In the genomic region with DNA sequence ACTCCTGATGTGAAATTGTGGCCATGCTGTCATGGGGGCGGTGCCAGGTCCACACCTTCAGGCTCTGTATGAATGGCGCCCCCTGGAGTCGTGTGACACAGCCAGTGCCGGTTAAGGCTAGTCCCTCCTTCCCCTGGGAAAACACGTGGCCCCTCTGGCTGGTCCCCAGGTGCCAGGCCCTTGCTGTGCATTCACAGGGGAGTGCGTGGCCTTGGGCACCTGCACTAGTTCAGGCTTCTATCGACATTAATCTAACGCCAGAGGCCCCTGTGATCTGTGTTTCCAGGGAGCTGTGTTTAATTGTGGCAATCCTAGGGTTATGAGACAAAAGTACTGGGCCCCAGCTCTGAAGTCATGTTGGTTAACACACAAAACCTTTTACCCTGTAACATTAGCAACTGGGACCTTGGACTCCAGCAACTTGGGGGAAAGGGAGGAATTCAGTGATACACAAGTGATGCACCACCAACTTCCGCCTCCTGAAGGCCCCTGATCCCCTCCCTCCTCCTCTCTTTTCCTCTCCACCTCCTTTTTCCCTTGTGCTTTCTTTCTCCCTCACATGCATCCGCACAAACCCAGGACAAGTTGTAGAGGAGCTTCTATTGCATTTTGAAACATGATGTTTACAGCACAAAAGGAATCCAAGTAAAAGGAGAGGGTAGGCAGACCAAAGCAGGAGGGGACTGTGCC, we compare ENCODE assay signal across 1 cellular context.
TF ChIP-seq lines count a peak whose summit lies in the region.

No MANE protein-coding gene starts in this region.

TF ChIP-seq in K562, 482 proteins besides CTCF, POLR2A, EP300 and RAD21 (continued from another document and continues in another):
- peak; percentile 61; the same call in 1 of the 2 replicates for TF ChIP-seq FOXK1 (CRISPR knock-in tag; IDR thresholded peaks at IDR 0.05; ENCODE audit: borderline replicate concordance)
- TF ChIP-seq, protein P1, sequence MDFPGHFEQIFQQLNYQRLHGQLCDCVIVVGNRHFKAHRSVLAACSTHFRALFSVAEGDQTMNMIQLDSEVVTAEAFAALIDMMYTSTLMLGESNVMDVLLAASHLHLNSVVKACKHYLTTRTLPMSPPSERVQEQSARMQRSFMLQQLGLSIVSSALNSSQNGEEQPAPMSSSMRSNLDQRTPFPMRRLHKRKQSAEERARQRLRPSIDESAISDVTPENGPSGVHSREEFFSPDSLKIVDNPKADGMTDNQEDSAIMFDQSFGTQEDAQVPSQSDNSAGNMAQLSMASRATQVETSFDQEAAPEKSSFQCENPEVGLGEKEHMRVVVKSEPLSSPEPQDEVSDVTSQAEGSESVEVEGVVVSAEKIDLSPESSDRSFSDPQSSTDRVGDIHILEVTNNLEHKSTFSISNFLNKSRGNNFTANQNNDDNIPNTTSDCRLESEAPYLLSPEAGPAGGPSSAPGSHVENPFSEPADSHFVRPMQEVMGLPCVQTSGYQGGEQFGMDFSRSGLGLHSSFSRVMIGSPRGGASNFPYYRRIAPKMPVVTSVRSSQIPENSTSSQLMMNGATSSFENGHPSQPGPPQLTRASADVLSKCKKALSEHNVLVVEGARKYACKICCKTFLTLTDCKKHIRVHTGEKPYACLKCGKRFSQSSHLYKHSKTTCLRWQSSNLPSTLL (IDR thresholded peaks at IDR 0.05): no peak
- no peak for TF ChIP-seq MIER1 (IDR thresholded peaks at IDR 0.05; ENCODE audit: low read depth)
- TF ChIP-seq PPARD (CRISPR knock-in tag; IDR thresholded peaks at IDR 0.05): no peak
- TF ChIP-seq ETS2 (tag; IDR thresholded peaks at IDR 0.05; ENCODE audit: borderline replicate concordance, poor library complexity, severe bottlenecking): no peak
- TF ChIP-seq, protein P2, sequence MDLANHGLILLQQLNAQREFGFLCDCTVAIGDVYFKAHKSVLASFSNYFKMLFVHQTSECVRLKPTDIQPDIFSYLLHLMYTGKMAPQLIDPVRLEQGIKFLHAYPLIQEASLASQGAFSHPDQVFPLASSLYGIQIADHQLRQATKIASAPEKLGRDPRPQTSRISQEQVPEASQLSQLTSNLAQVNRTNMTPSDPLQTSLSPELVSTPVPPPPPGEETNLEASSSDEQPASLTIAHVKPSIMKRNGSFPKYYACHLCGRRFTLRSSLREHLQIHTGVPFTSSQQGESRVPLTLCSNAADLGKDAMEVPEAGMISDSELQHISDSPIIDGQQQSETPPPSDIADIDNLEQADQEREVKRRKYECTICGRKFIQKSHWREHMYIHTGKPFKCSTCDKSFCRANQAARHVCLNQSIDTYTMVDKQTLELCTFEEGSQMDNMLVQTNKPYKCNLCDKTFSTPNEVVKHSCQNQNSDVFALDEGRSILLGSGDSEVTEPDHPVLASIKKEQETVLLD (IDR thresholded peaks at IDR 0.05): no peak
- TF ChIP-seq, protein P3, sequence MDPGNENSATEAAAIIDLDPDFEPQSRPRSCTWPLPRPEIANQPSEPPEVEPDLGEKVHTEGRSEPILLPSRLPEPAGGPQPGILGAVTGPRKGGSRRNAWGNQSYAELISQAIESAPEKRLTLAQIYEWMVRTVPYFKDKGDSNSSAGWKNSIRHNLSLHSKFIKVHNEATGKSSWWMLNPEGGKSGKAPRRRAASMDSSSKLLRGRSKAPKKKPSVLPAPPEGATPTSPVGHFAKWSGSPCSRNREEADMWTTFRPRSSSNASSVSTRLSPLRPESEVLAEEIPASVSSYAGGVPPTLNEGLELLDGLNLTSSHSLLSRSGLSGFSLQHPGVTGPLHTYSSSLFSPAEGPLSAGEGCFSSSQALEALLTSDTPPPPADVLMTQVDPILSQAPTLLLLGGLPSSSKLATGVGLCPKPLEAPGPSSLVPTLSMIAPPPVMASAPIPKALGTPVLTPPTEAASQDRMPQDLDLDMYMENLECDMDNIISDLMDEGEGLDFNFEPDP (CRISPR knock-in tag; IDR thresholded peaks at IDR 0.05): no peak
- no peak for TF ChIP-seq ZNF584 (CRISPR knock-in tag; IDR thresholded peaks at IDR 0.05; ENCODE audit: low read depth)
- no peak for TF ChIP-seq ESRRB (CRISPR knock-in tag; IDR thresholded peaks at IDR 0.05; ENCODE audit: borderline replicate concordance)
- peak; percentile 34 to 38; a peak in 1 of 4 replicates for TF ChIP-seq FOXK2 (conservative IDR thresholded peaks at IDR 0.05 in 1 of 2, IDR thresholded peaks at IDR 0.05 in 1 of 2; ENCODE audit: low read depth in 2 of 2)
- no peak for TF ChIP-seq KLF6 (CRISPR knock-in tag; IDR thresholded peaks at IDR 0.05; ENCODE audit: borderline replicate concordance)
- TF ChIP-seq ZNF24 (IDR thresholded peaks at IDR 0.05): no peak
- no peak for TF ChIP-seq NCOR1 (IDR thresholded peaks at IDR 0.05)
- no peak for TF ChIP-seq ZNF561 (CRISPR knock-in tag; conservative IDR thresholded peaks at IDR 0.05)
- no peak for TF ChIP-seq RFX1 (IDR thresholded peaks at IDR 0.05)
- TF ChIP-seq ZNF444 (CRISPR knock-in tag; IDR thresholded peaks at IDR 0.05): no peak
- TF ChIP-seq ZC3H8 (IDR thresholded peaks at IDR 0.05): no peak
- no peak for TF ChIP-seq KLF10 (CRISPR knock-in tag; IDR thresholded peaks at IDR 0.05)
- TF ChIP-seq KDM1A (IDR thresholded peaks at IDR 0.05): no peak
- TF ChIP-seq, protein P4, sequence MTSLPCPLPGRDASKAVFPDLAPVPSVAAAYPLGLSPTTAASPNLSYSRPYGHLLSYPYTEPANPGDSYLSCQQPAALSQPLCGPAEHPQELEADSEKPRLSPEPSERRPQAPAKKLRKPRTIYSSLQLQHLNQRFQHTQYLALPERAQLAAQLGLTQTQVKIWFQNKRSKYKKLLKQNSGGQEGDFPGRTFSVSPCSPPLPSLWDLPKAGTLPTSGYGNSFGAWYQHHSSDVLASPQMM (CRISPR knock-in tag; IDR thresholded peaks at IDR 0.05): no peak
- 0 out of 4 replicates have a peak, but pooled peaks of 1 of the 2 experiments have one; percentile 48 for TF ChIP-seq ETV6 (IDR thresholded peaks at IDR 0.05; ENCODE audit: borderline replicate concordance in 1 of 2, low read depth in 2 of 2, low read length in 1 of 2)
- TF ChIP-seq ETV6 (CRISPR knock-in tag; IDR thresholded peaks at IDR 0.05; ENCODE audit: borderline replicate concordance): no peak
- TF ChIP-seq ZNF668 (CRISPR knock-in tag; IDR thresholded peaks at IDR 0.05): no peak
- peak; percentile 70; the same call in 1 of the 2 replicates for TF ChIP-seq STAG1 (CRISPR knock-in tag; IDR thresholded peaks at IDR 0.05; ENCODE audit: borderline replicate concordance)
- TF ChIP-seq ZFX (CRISPR knock-in tag; IDR thresholded peaks at IDR 0.05): no peak
- TF ChIP-seq OTX1 (CRISPR knock-in tag; IDR thresholded peaks at IDR 0.05): no peak
- TF ChIP-seq, protein P5, sequence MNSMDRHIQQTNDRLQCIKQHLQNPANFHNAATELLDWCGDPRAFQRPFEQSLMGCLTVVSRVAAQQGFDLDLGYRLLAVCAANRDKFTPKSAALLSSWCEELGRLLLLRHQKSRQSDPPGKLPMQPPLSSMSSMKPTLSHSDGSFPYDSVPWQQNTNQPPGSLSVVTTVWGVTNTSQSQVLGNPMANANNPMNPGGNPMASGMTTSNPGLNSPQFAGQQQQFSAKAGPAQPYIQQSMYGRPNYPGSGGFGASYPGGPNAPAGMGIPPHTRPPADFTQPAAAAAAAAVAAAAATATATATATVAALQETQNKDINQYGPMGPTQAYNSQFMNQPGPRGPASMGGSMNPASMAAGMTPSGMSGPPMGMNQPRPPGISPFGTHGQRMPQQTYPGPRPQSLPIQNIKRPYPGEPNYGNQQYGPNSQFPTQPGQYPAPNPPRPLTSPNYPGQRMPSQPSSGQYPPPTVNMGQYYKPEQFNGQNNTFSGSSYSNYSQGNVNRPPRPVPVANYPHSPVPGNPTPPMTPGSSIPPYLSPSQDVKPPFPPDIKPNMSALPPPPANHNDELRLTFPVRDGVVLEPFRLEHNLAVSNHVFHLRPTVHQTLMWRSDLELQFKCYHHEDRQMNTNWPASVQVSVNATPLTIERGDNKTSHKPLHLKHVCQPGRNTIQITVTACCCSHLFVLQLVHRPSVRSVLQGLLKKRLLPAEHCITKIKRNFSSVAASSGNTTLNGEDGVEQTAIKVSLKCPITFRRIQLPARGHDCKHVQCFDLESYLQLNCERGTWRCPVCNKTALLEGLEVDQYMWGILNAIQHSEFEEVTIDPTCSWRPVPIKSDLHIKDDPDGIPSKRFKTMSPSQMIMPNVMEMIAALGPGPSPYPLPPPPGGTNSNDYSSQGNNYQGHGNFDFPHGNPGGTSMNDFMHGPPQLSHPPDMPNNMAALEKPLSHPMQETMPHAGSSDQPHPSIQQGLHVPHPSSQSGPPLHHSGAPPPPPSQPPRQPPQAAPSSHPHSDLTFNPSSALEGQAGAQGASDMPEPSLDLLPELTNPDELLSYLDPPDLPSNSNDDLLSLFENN (IDR thresholded peaks at IDR 0.05; ENCODE audit: low read depth in 2 of 2, low read length in 2 of 2): peak in 1 of 2 experiments; percentile 43; a peak in 1 of 4 replicates
- no peak for TF ChIP-seq HNRNPLL (IDR thresholded peaks at IDR 0.05; ENCODE audit: low read depth, low read length, poor library complexity, severe bottlenecking)
- TF ChIP-seq YY1 (IDR thresholded peaks at IDR 0.05; ENCODE audit: borderline replicate concordance in 1 of 3, control insufficient read depth in 1 of 3, extremely low read depth in 1 of 3, insufficient read depth in 3 of 3, insufficient read length in 1 of 3, insufficient replicate concordance in 2 of 3, low read depth in 1 of 3, low read length in 2 of 3): peak in 2 of 3 experiments; percentile 64 to 65
- peak; percentile 73 for TF ChIP-seq MTA3 (IDR thresholded peaks at IDR 0.05; ENCODE audit: borderline replicate concordance)
- TF ChIP-seq HOXB6 (CRISPR knock-in tag; IDR thresholded peaks at IDR 0.05; ENCODE audit: borderline replicate concordance): no peak
- no peak for TF ChIP-seq ZSCAN32 (CRISPR knock-in tag; IDR thresholded peaks at IDR 0.05)
- TF ChIP-seq PRPF4 (IDR thresholded peaks at IDR 0.05; ENCODE audit: insufficient read depth, low read depth, low read length, poor library complexity, severe bottlenecking): no peak
- no peak for TF ChIP-seq CBFA2T2 (conservative IDR thresholded peaks at IDR 0.05)
- TF ChIP-seq MAZ (CRISPR knock-in tag; conservative IDR thresholded peaks at IDR 0.05 in 1 of 2, IDR thresholded peaks at IDR 0.05 in 1 of 2): peak in 1 of 2 experiments; percentile 70; a peak in 1 of 4 replicates
- no peak for TF ChIP-seq TCFL5 (CRISPR knock-in tag; conservative IDR thresholded peaks at IDR 0.05)
- no peak for TF ChIP-seq ZNF551 (CRISPR knock-in tag; IDR thresholded peaks at IDR 0.05)
- TF ChIP-seq SMAD1 (IDR thresholded peaks at IDR 0.05; ENCODE audit: low read depth, low read length, partially characterized antibody): no peak
- TF ChIP-seq TCF7L2 (IDR thresholded peaks at IDR 0.05; ENCODE audit: low read depth, low read length): no peak
- TF ChIP-seq DDX20 (tag; IDR thresholded peaks at IDR 0.05; ENCODE audit: low read depth): no peak
- no peak for TF ChIP-seq SIRT6 (IDR thresholded peaks at IDR 0.05; ENCODE audit: low read depth, low read length)
- no peak for TF ChIP-seq ZNF766 (CRISPR knock-in tag; conservative IDR thresholded peaks at IDR 0.05)
- TF ChIP-seq POLR2H (tag; IDR thresholded peaks at IDR 0.05; ENCODE audit: low read depth): no peak
- TF ChIP-seq, protein P6, sequence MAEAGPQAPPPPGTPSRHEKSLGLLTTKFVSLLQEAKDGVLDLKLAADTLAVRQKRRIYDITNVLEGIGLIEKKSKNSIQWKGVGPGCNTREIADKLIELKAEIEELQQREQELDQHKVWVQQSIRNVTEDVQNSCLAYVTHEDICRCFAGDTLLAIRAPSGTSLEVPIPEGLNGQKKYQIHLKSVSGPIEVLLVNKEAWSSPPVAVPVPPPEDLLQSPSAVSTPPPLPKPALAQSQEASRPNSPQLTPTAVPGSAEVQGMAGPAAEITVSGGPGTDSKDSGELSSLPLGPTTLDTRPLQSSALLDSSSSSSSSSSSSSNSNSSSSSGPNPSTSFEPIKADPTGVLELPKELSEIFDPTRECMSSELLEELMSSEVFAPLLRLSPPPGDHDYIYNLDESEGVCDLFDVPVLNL (CRISPR knock-in tag; IDR thresholded peaks at IDR 0.05; ENCODE audit: low read depth): no peak
- TF ChIP-seq, protein P7, sequence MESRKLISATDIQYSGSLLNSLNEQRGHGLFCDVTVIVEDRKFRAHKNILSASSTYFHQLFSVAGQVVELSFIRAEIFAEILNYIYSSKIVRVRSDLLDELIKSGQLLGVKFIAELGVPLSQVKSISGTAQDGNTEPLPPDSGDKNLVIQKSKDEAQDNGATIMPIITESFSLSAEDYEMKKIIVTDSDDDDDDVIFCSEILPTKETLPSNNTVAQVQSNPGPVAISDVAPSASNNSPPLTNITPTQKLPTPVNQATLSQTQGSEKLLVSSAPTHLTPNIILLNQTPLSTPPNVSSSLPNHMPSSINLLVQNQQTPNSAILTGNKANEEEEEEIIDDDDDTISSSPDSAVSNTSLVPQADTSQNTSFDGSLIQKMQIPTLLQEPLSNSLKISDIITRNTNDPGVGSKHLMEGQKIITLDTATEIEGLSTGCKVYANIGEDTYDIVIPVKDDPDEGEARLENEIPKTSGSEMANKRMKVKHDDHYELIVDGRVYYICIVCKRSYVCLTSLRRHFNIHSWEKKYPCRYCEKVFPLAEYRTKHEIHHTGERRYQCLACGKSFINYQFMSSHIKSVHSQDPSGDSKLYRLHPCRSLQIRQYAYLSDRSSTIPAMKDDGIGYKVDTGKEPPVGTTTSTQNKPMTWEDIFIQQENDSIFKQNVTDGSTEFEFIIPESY (CRISPR knock-in tag; IDR thresholded peaks at IDR 0.05): peak; percentile 35; the same call in 1 of the 2 replicates
- TF ChIP-seq GABPB1 (CRISPR knock-in tag; IDR thresholded peaks at IDR 0.05): peak; percentile 44; the same call in 1 of the 2 replicates
- peak; percentile 84 for TF ChIP-seq EP400 (IDR thresholded peaks at IDR 0.05)
- TF ChIP-seq ZNF143 (CRISPR knock-in tag; IDR thresholded peaks at IDR 0.05): no peak; the same call in 1 of the 2 replicates
- no peak for TF ChIP-seq BRCA1 (IDR thresholded peaks at IDR 0.05)
- TF ChIP-seq BRCA1 (CRISPR knock-in tag; IDR thresholded peaks at IDR 0.05): no peak
- TF ChIP-seq, protein P8, sequence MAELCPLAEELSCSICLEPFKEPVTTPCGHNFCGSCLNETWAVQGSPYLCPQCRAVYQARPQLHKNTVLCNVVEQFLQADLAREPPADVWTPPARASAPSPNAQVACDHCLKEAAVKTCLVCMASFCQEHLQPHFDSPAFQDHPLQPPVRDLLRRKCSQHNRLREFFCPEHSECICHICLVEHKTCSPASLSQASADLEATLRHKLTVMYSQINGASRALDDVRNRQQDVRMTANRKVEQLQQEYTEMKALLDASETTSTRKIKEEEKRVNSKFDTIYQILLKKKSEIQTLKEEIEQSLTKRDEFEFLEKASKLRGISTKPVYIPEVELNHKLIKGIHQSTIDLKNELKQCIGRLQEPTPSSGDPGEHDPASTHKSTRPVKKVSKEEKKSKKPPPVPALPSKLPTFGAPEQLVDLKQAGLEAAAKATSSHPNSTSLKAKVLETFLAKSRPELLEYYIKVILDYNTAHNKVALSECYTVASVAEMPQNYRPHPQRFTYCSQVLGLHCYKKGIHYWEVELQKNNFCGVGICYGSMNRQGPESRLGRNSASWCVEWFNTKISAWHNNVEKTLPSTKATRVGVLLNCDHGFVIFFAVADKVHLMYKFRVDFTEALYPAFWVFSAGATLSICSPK (IDR thresholded peaks at IDR 0.05; ENCODE audit: borderline replicate concordance): no peak
